13 cellular contexts compared by ENCODE assay signal in the genomic region with DNA sequence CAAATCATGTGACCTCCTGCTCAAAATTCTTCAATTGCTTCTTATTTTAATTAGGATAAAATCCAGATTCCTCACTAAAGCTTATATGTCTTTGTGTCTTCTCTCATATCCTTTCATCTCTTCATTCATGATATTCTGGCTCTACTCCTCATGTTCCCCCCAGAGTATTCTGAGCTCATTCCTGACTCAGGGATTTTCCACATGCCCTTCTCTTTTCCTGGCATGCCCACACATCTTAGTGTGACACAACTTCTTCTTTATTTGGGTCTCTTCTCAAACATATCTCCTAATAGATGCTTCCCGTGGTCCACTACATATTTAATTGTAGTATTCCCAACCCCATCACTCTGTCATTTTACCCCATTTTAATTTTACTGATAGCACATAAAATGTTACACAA. TPM values are rescaled to one million over a fixed set of nuclear protein-coding genes. Genes with fewer than 3 reads are reported as not detected.
DNase-seq lines count a peak whose midpoint lies in the region; ATAC-seq and TF ChIP-seq lines count a peak whose summit lies in the region.
"Had no signal": no experiment of that assay in that cellular context is flagged by ENCODE, and none has a peak within 500 bp of the region (broad histone marks: within the 10 kb centered on the region; RNA-seq: fewer than 3 reads in every experiment).

No MANE protein-coding gene starts in this region.

- no peak for ATAC-seq in stimulated activated naive CD8-positive, alpha-beta T cell treated with anti-CD3 and anti-CD28 coated beads, Interleukin-15, amount 100 ng/mL, for 72 hours

- no peaks in the 10 kb centered on the region for H3K36me3 ChIP-seq in Peyer's patch
- no peaks in the 10 kb centered on the region for H3K36me3 ChIP-seq in esophagus muscularis mucosa
- H3K36me3 ChIP-seq in tibial artery: no peaks in the 10 kb centered on the region
- H3K36me3 ChIP-seq: WERI-Rb-1 had no signal

- no peak for TF ChIP-seq CTCF in Peyer's patch (IDR thresholded peaks at IDR 0.05)
- no peak for TF ChIP-seq CTCF in esophagus muscularis mucosa (IDR thresholded peaks at IDR 0.05)
- no peak for TF ChIP-seq CTCF in tibial artery (IDR thresholded peaks at IDR 0.05)

- TF ChIP-seq POLR2A in Peyer's patch (IDR thresholded peaks at IDR 0.05): no peak
- no peak for TF ChIP-seq POLR2A in esophagus muscularis mucosa (IDR thresholded peaks at IDR 0.05; ENCODE audit: low read depth)

- no peaks in the 10 kb centered on the region for H3K27me3 ChIP-seq in Peyer's patch
- H3K27me3 ChIP-seq in esophagus muscularis mucosa: no peaks in the 10 kb centered on the region
- H3K27me3 ChIP-seq in tibial artery: no peaks in the 10 kb centered on the region

- H3K9me3 Mint-ChIP-seq in activated naive CD4-positive, alpha-beta T cell treated with anti-CD3 and anti-CD28 coated beads, Interleukin-2, amount 50 U/mL, for 24 hours: no peaks in the 10 kb centered on the region
- H3K9me3 Mint-ChIP-seq in dendritic cell treated with granulocyte-macrophage colony-stimulating factor and Interleukin-4, amounts not matched to agents 40 ng/mL and 50 ng/mL, for 4 days: no peaks in the 10 kb centered on the region
- H3K9me3 Mint-ChIP-seq in stimulated activated naive CD8-positive, alpha-beta T cell treated with anti-CD3 and anti-CD28 coated beads, Interleukin-15, amount 100 ng/mL, for 72 hours: peaks cover 0 to 5% of the 10 kb centered on the region in 2 donors

- H3K27ac ChIP-seq in Peyer's patch: peak overlapping the region; percentile 12 to 64 (median 40)
- no peak overlapping the region for H3K27ac ChIP-seq in esophagus muscularis mucosa (replicated peaks in 1 of 4)
- no peak overlapping the region for H3K27ac ChIP-seq in tibial artery
- H3K27ac ChIP-seq: WERI-Rb-1 had no signal

- H3K27ac Mint-ChIP-seq in activated naive CD4-positive, alpha-beta T cell treated with anti-CD3 and anti-CD28 coated beads, Interleukin-2, amount 50 U/mL, for 24 hours: peak overlapping the region; percentile 93
- H3K27ac Mint-ChIP-seq in dendritic cell treated with granulocyte-macrophage colony-stimulating factor and Interleukin-4, amounts not matched to agents 40 ng/mL and 50 ng/mL, for 4 days: peak overlapping the region; percentile 79
- peak overlapping the region; percentile 19 to 92 for H3K27ac Mint-ChIP-seq in stimulated activated naive CD8-positive, alpha-beta T cell treated with anti-CD3 and anti-CD28 coated beads, Interleukin-15, amount 100 ng/mL, for 72 hours

- WGBS in esophagus muscularis mucosa: 81% methylated on average over 1 of the region's 1 CpG

- H3K4me1 ChIP-seq in Peyer's patch: peaks cover 0 to 38% (median 9%) of the 10 kb centered on the region in 4 donors
- peaks cover 3 to 19% (median 15%) of the 10 kb centered on the region in 4 donors for H3K4me1 ChIP-seq in esophagus muscularis mucosa
- peaks cover 0 to 37% (median 11%) of the 10 kb centered on the region in 4 donors for H3K4me1 ChIP-seq in tibial artery

- no peak for DNase-seq in activated naive CD4-positive, alpha-beta T cell (lab: John Stamatoyannopoulos, UW)
- no peak for DNase-seq in Peyer's patch
- no peak for DNase-seq in stimulated activated naive CD8-positive, alpha-beta T cell treated with anti-CD3 and anti-CD28 coated beads, Interleukin-15, amount 100 ng/mL, for 72 hours
- no peak for DNase-seq in esophagus muscularis mucosa (ENCODE audit: extremely low spot score)
- DNase-seq in activated effector memory CD4-positive, alpha-beta T cell treated with anti-CD3 and anti-CD28 coated beads, Interleukin-2, amount 50 U/mL, for 16 hours: no peak
- DNase-seq in tibial artery: no peak
- DNase-seq: kidney glomerular epithelial cell, NCI-H1092, NCI-H2107, SW 1271, WERI-Rb-1 had no signal

- H3K36me3 Mint-ChIP-seq in activated naive CD4-positive, alpha-beta T cell treated with anti-CD3 and anti-CD28 coated beads, Interleukin-2, amount 50 U/mL, for 24 hours: peaks cover 3% of the 10 kb centered on the region
- H3K36me3 Mint-ChIP-seq in dendritic cell treated with granulocyte-macrophage colony-stimulating factor and Interleukin-4, amounts not matched to agents 40 ng/mL and 50 ng/mL, for 4 days (ENCODE audit: low read depth): peaks cover 7% of the 10 kb centered on the region

- intact Hi-C loops in dendritic cell treated with granulocyte-macrophage colony-stimulating factor and Interleukin-4, amounts not matched to agents 40 ng/mL and 50 ng/mL, for 4 days (cut with micrococcal nuclease): no loop called here
- intact Hi-C loops in esophagus muscularis mucosa (cut with DNase I) (no loop called here), tibial artery (cut with DNase I; ENCODE audit: low total_unique reads) (no loop called here)

- H3K9me3 ChIP-seq in Peyer's patch (no peaks in the 10 kb centered on the region), esophagus muscularis mucosa (no peaks in the 10 kb centered on the region), tibial artery (no peaks in the 10 kb centered on the region)

- H3K4me3 ChIP-seq in Peyer's patch: no peak overlapping the region
- no peak overlapping the region for H3K4me3 ChIP-seq in esophagus muscularis mucosa
- H3K4me3 ChIP-seq in tibial artery: no peak overlapping the region

- peak overlapping the region; percentile 65 for H3K4me3 Mint-ChIP-seq in activated naive CD4-positive, alpha-beta T cell treated with anti-CD3 and anti-CD28 coated beads, Interleukin-2, amount 50 U/mL, for 24 hours
- H3K4me3 Mint-ChIP-seq in dendritic cell treated with granulocyte-macrophage colony-stimulating factor and Interleukin-4, amounts not matched to agents 40 ng/mL and 50 ng/mL, for 4 days: peak overlapping the region; percentile 62
- H3K4me3 Mint-ChIP-seq in stimulated activated naive CD8-positive, alpha-beta T cell treated with anti-CD3 and anti-CD28 coated beads, Interleukin-15, amount 100 ng/mL, for 72 hours: peak overlapping the region; percentile 14 to 70

- H3K27me3 Mint-ChIP-seq in activated naive CD4-positive, alpha-beta T cell treated with anti-CD3 and anti-CD28 coated beads, Interleukin-2, amount 50 U/mL, for 24 hours: no peaks in the 10 kb centered on the region
- no peaks in the 10 kb centered on the region for H3K27me3 Mint-ChIP-seq in dendritic cell treated with granulocyte-macrophage colony-stimulating factor and Interleukin-4, amounts not matched to agents 40 ng/mL and 50 ng/mL, for 4 days
- H3K27me3 Mint-ChIP-seq in stimulated activated naive CD8-positive, alpha-beta T cell treated with anti-CD3 and anti-CD28 coated beads, Interleukin-15, amount 100 ng/mL, for 72 hours: no peaks in the 10 kb centered on the region

- no peak for TF ChIP-seq EP300 in esophagus muscularis mucosa (IDR thresholded peaks at IDR 0.05)

- H3K4me1 Mint-ChIP-seq in activated naive CD4-positive, alpha-beta T cell treated with anti-CD3 and anti-CD28 coated beads, Interleukin-2, amount 50 U/mL, for 24 hours: peaks cover 76% of the 10 kb centered on the region
- peaks cover 53% of the 10 kb centered on the region for H3K4me1 Mint-ChIP-seq in dendritic cell treated with granulocyte-macrophage colony-stimulating factor and Interleukin-4, amounts not matched to agents 40 ng/mL and 50 ng/mL, for 4 days (ENCODE audit: low read depth)
- peaks cover 73% of the 10 kb centered on the region for H3K4me1 Mint-ChIP-seq in stimulated activated naive CD8-positive, alpha-beta T cell treated with anti-CD3 and anti-CD28 coated beads, Interleukin-15, amount 100 ng/mL, for 72 hours

RNA-seq across cellular contexts. Expression of a gene that starts 15.2 kb away (rescaled TPM):
- total RNA-seq in Peyer's patch: 100 to 1,000 TPM; 261 to 429 (median 389) TPM
- total RNA-seq in esophagus muscularis mucosa: 100 to 1,000 TPM; 635 to 868 (median 720) TPM

Comparison
In these comparisons a context has a peak if more than half of its experiments do, and no peak if none do; other contexts are left out.
1. H3K27ac ChIP-seq: peak in Peyer's patch (4 of 4); none in esophagus muscularis mucosa (0 of 4) and tibial artery (0 of 2).
2. Peak in every context shown above with its lines, with median percentiles within 50 percentile points of each other: H3K27ac Mint-ChIP-seq and H3K4me3 Mint-ChIP-seq.